ENCODE assay signal across 1 cellular context in the genomic region with DNA sequence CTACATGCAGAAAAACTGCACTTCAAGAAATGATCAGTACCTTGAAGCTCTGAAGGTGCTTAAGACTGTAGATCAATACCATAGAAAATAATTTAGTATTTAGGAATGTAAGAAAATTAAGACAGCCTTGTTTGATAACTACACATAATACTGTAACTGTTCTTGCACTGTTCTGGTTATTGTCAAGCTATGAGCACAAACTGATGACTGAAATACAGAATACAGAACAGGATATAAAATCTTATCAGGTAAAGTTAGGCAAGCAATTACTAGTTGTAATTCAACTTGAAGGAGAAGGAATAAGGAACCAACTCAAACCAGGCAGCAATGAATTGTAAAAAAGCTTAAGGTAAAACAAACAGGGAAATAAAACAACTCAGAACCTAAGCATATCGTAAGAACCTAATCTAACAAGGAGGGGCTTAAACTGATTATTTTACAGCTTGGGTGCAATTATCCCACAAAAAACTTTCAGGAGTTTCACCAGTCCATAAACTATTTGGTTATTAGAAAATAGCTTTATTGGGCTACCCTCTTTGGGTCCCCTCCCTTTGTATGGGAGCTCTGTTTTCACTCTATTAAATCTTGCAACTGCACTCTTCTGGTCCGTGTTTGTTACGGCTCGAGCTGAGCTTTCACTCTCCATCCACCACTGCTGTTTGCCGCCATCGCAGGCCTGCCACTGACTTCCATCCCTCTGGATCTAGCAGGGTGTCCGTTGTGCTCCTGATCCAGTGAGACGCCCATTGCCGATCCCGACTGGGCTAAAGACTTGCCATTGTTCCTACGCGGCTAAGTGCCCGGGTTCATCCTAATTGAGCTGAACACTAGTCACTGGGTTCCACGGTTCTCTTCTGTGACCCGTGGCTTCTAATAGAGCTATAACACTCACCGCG.
TF ChIP-seq lines count a peak whose summit lies in the region.

No MANE protein-coding gene starts in this region.

TF ChIP-seq in K562, 482 proteins besides CTCF, POLR2A, EP300 and RAD21 (continued from another document):
- TF ChIP-seq, protein P1, sequence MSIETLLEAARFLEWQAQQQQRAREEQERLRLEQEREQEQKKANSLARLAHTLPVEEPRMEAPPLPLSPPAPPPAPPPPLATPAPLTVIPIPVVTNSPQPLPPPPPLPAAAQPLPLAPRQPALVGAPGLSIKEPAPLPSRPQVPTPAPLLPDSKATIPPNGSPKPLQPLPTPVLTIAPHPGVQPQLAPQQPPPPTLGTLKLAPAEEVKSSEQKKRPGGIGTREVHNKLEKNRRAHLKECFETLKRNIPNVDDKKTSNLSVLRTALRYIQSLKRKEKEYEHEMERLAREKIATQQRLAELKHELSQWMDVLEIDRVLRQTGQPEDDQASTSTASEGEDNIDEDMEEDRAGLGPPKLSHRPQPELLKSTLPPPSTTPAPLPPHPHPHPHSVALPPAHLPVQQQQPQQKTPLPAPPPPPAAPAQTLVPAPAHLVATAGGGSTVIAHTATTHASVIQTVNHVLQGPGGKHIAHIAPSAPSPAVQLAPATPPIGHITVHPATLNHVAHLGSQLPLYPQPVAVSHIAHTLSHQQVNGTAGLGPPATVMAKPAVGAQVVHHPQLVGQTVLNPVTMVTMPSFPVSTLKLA (conservative IDR thresholded peaks at IDR 0.05), result no peak
- TF ChIP-seq CSDE1 (IDR thresholded peaks at IDR 0.05) (no peak), RBFOX2 (IDR thresholded peaks at IDR 0.05; ENCODE audit: low read depth, low read length) (no peak), ASH1L (IDR thresholded peaks at IDR 0.05; ENCODE audit: borderline replicate concordance, low read depth, partially characterized antibody) (no peak), RBBP5 (IDR thresholded peaks at IDR 0.05; ENCODE audit: borderline replicate concordance, insufficient read depth, low read length, poor library complexity, severe bottlenecking) (no peak)
- TF ChIP-seq, protein P2, sequence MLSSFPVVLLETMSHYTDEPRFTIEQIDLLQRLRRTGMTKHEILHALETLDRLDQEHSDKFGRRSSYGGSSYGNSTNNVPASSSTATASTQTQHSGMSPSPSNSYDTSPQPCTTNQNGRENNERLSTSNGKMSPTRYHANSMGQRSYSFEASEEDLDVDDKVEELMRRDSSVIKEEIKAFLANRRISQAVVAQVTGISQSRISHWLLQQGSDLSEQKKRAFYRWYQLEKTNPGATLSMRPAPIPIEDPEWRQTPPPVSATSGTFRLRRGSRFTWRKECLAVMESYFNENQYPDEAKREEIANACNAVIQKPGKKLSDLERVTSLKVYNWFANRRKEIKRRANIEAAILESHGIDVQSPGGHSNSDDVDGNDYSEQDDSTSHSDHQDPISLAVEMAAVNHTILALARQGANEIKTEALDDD (IDR thresholded peaks at IDR 0.05), result 0 out of 2 replicates have a peak, but pooled peaks have one; percentile 44
